ENCODE assay signal across 20 cellular contexts in the genomic region with DNA sequence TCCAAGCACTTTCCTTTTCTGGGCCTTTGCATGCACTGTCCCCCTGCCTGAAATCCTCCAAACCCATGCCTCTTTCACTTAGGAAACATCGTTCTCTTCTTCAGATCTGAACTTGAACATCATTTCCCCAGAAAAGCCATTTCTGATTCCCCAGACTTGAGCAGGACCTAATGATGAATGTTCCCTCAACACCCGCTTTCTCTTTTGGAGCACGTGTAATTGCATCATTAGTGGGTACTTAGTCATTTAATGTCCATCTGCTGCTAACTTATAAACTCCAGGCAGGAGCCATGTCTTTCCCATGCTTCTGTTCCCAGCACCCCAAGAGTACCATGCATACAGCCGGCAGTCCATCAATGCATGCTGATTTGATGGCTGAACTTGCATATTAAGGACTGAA. TPM values are rescaled to one million over a fixed set of nuclear protein-coding genes. Genes with fewer than 3 reads are reported as not detected.
DNase-seq lines count a peak whose midpoint lies in the region; ATAC-seq and TF ChIP-seq lines count a peak whose summit lies in the region.
"Had no signal": no experiment of that assay in that cellular context is flagged by ENCODE, and none has a peak within 500 bp of the region (broad histone marks: within the 10 kb centered on the region; RNA-seq: fewer than 3 reads in every experiment).

No MANE protein-coding gene starts in this region.

- POLR2A ChIA-PET in MCF 10A (lab: Yijun Ruan, JAX), result no interaction called here
- POLR2A ChIA-PET in A673 (lab: Charles Lee; ENCODE audit: low non-redundant PET), result no interaction called here

- no peak overlapping the region for H3K9ac ChIP-seq in mammary epithelial cell (ENCODE audit: insufficient read depth, low read length)
- H3K9ac ChIP-seq: BLaER1, SK-N-SH had no signal

- no peak overlapping the region for H3K4me3 Mint-ChIP-seq in MCF 10A (ENCODE audit: unreplicated experiment)

- no peaks in the 10 kb centered on the region for H3K36me3 ChIP-seq in mammary epithelial cell (ENCODE audit: insufficient read depth, low read length)
- H3K36me3 ChIP-seq in A673 (ENCODE audit: insufficient read depth, low read length, poor library complexity, severe bottlenecking), result no peaks in the 10 kb centered on the region
- no peaks in the 10 kb centered on the region for H3K36me3 ChIP-seq in heart left ventricle
- H3K36me3 ChIP-seq: BLaER1, HAP-1 had no signal

- H3K9me3 Mint-ChIP-seq in MCF 10A (ENCODE audit: unreplicated experiment), result no peaks in the 10 kb centered on the region

- H3K4me2 ChIP-seq in mammary epithelial cell (ENCODE audit: insufficient read depth, low read depth, low read length), result no peak overlapping the region
- H3K4me2 ChIP-seq: BLaER1, SK-N-SH had no signal

- no peak for TF ChIP-seq POLR2A in heart left ventricle (IDR thresholded peaks at IDR 0.05)

- H3K4me1 Mint-ChIP-seq in MCF 10A (ENCODE audit: insufficient read depth, unreplicated experiment), result no peaks in the 10 kb centered on the region

- dilution Hi-C loops in mammary epithelial cell (cut with HindIII; ENCODE audit: low sequenced_read_pairs), result no loop called here

- no peak overlapping the region for H3K4me3 ChIP-seq in mammary epithelial cell (replicated peaks in 1 of 3; ENCODE audit: insufficient read depth in 1 of 3, low read depth in 2 of 3, low read length in 3 of 3)
- H3K4me3 ChIP-seq in A673 (ENCODE audit: low read depth, low read length, poor library complexity, severe bottlenecking), result no peak overlapping the region
- H3K4me3 ChIP-seq in heart left ventricle, result no peak overlapping the region
- H3K4me3 ChIP-seq: BLaER1, HAP-1 had no signal

- H3K36me3 Mint-ChIP-seq in MCF 10A (ENCODE audit: insufficient read depth, unreplicated experiment), result no peaks in the 10 kb centered on the region

- H3K27me3 ChIP-seq in mammary epithelial cell (ENCODE audit: insufficient read depth, low read length), result no peaks in the 10 kb centered on the region
- no peaks in the 10 kb centered on the region for H3K27me3 ChIP-seq in A673 (replicated peaks; ENCODE audit: insufficient read depth, low read depth, low read length, poor library complexity)
- peaks cover 0 to 9% (median 0%) of the 10 kb centered on the region in 9 donors for H3K27me3 ChIP-seq in heart left ventricle
- H3K27me3 ChIP-seq: BLaER1 had no signal

- TF ChIP-seq CTCF in MCF 10A (IDR thresholded peaks at IDR 0.05; ENCODE audit: unreplicated experiment) (no peak), mammary epithelial cell (conservative IDR thresholded peaks at IDR 0.05 in 1 of 2, IDR thresholded peaks at IDR 0.05 in 1 of 2; ENCODE audit: extremely low read depth in 1 of 2, insufficient read depth in 1 of 2, low read depth in 1 of 2, low read length in 2 of 2) (no peak), A673 (conservative IDR thresholded peaks at IDR 0.05; ENCODE audit: low read depth, low read length) (no peak), heart left ventricle (IDR thresholded peaks at IDR 0.05) (no peak)

- H3K27ac ChIP-seq in mammary epithelial cell (ENCODE audit: insufficient read depth, low read depth, low read length), result no peak overlapping the region
- H3K27ac ChIP-seq in A673 (ENCODE audit: low read depth, low read length, poor library complexity, severe bottlenecking), result no peak overlapping the region
- H3K27ac ChIP-seq in heart left ventricle, result no peak overlapping the region
- H3K27ac ChIP-seq: BLaER1, HL-60 had no signal

- H3K27me3 Mint-ChIP-seq in MCF 10A (ENCODE audit: insufficient read depth, unreplicated experiment), result peaks cover 11% of the 10 kb centered on the region

- no peak overlapping the region for H2AFZ ChIP-seq in mammary epithelial cell (ENCODE audit: low read depth, low read length)

- BruUV-seq in MCF 10A (replicated peaks; lab: Mats Ljungman, UMichigan), result no TSS peak
- no TSS peak for BruUV-seq in mammary epithelial cell (replicated peaks; lab: Mats Ljungman, UMichigan)
- BruUV-seq in A673 (replicated peaks; lab: Mats Ljungman, UMichigan), result no TSS peak

- WGBS in mammary epithelial cell (ENCODE audit: low coverage, missing lambda C conversion rate), result 69% methylated on average over 4 of the region's 4 CpGs
- WGBS in heart left ventricle, 4 donors, result 92 to 95% (median 93%) methylated on average over 4 of the region's 4 CpGs

- no peaks in the 10 kb centered on the region for H3K9me3 ChIP-seq in mammary epithelial cell (replicated peaks; ENCODE audit: insufficient read depth, low read length)
- H3K9me3 ChIP-seq in A673 (ENCODE audit: low read depth, low read length, poor library complexity, severe bottlenecking), result no peaks in the 10 kb centered on the region
- H3K9me3 ChIP-seq in heart left ventricle, result no peaks in the 10 kb centered on the region
- H3K9me3 ChIP-seq: BLaER1, HAP-1, SK-N-SH had no signal

- intact Hi-C loops in MCF 10A (cut with micrococcal nuclease), result no loop called here
- intact Hi-C loops in mammary epithelial cell (cut with micrococcal nuclease), result no loop called here
- intact Hi-C loops in A673 (cut with micrococcal nuclease; ENCODE audit: unreplicated experiment), result no loop called here
- intact Hi-C loops in heart left ventricle (cut with DNase I), result no loop called here

- no peak for ATAC-seq in heart left ventricle
- ATAC-seq in SK-N-SH treated with all-trans-retinoic acid at 6 μM for 48 hours, result no peak
- ATAC-seq: Panc1 had no signal

- DNase-seq in MCF 10A (ENCODE audit: unreplicated experiment) (peak; percentile 29), mammary epithelial cell (no peak), RPMI7951 (ENCODE audit: low read depth) (peak; percentile 23), iris pigment epithelial cell (ENCODE audit: low read depth) (peak; percentile 25), NCI-H1048 (lab: John Stamatoyannopoulos, UW) (no peak), A673 (ENCODE audit: low spot score) (no peak), heart left ventricle (no peak)
- DNase-seq: 8988T, KBM-7, NCI-H1436 treated with DMSO at 0.1 percent for 48 hours, NCI-H2081, NCI-H510A treated with DMSO at 0.1 percent for 48 hours, SHP77, SK-N-SH, T-helper 1 cell had no signal

- H3K27ac Mint-ChIP-seq in MCF 10A (ENCODE audit: low read depth, unreplicated experiment), result no peak overlapping the region

- in situ Hi-C loops in mammary epithelial cell (cut with MboI; ENCODE audit: low sequenced_read_pairs in 2 of 2), result no loop called here

- CTCF ChIA-PET in MCF 10A (lab: Yijun Ruan, JAX), result interaction anchor here (1.1 to 1.4 kb wide), 2 partner anchors 10 to 19 kb away, joined by 3 read pairs; no protein-coding TSS in a partner anchor
- CTCF ChIA-PET in mammary epithelial cell (lab: Charles Lee; ENCODE audit: low non-redundant PET), result no interaction called here
- CTCF ChIA-PET in A673 (lab: Charles Lee), result no interaction called here

- H4K20me1 ChIP-seq in mammary epithelial cell (ENCODE audit: insufficient read depth, low read length), result no peaks in the 10 kb centered on the region
- H4K20me1 ChIP-seq: BLaER1 had no signal

- H3K4me1 ChIP-seq in mammary epithelial cell (ENCODE audit: insufficient read depth, low read length) (no peaks in the 10 kb centered on the region), A673 (ENCODE audit: insufficient read depth, low read length, poor library complexity, severe bottlenecking) (no peaks in the 10 kb centered on the region), heart left ventricle (peaks cover 0 to 12% (median 0%) of the 10 kb centered on the region in 12 donors)
- H3K4me1 ChIP-seq: HAP-1 had no signal

- no peaks in the 10 kb centered on the region for H3K79me2 ChIP-seq in mammary epithelial cell (ENCODE audit: insufficient read depth, low read length)

TF ChIP-seq in SK-N-SH treated with all-trans-retinoic acid at 6 μM for 48 hours, 23 proteins besides CTCF, POLR2A, EP300 and RAD21 (continues in another document):
- no peak for TF ChIP-seq ZNF70 (CRISPR knock-in tag; IDR thresholded peaks at IDR 0.05)
- TF ChIP-seq TOX (CRISPR knock-in tag; IDR thresholded peaks at IDR 0.05; ENCODE audit: borderline replicate concordance), result no peak
- no peak for TF ChIP-seq CREB5 (CRISPR knock-in tag; IDR thresholded peaks at IDR 0.05; ENCODE audit: low read depth)
- TF ChIP-seq CSRNP3 (CRISPR knock-in tag; IDR thresholded peaks at IDR 0.05), result no peak

RNA-seq across cellular contexts. Expression of gene ECHDC3, which starts 36.5 kb away (rescaled TPM):
- total RNA-seq in MCF 10A (2022) (21.7 and 25.5 TPM in 2 replicates), mammary epithelial cell (10 to 100 TPM in 1 of 2 donors, 1 to 10 TPM in 1; 6.9 to 30.8 TPM), A673 (2021) (8.9 and 13.9 TPM in 2 replicates), heart left ventricle (100 to 1,000 TPM in 3 of 9 donors, 10 to 100 TPM in 6; 36.8 to 554 (median 66.1) TPM)
- polyA plus RNA-seq in mammary epithelial cell (9.6 TPM), heart left ventricle (100 to 1,000 TPM in 1 of 2 donors, 10 to 100 TPM in 1; 30.2 to 115 TPM)
- not detected for polyA minus RNA-seq in mammary epithelial cell
- total RNA-seq in RPMI7951 (2014; rRNA removed; shearing (Covaris generic)), result 8.2 and 10.7 TPM in 2 replicates

Comparison
In these comparisons a context has a peak if more than half of its experiments do, and no peak if none do; other contexts are left out.
1. DNase-seq: peak in MCF 10A (single experiment), RPMI7951 (single experiment) and iris pigment epithelial cell (single experiment); none in mammary epithelial cell (single experiment), NCI-H1048 (single experiment), A673 (single experiment) and heart left ventricle (0 of 5).